18 cellular contexts compared by ENCODE assay signal in genomic region chr4:155761047-155761446, GRCh38. TPM values are rescaled to one million over a fixed set of nuclear protein-coding genes. Genes with fewer than 3 reads are reported as not detected.
A peak's percentile ranks its signal among the peaks of the same experiment; 100 is the strongest.
DNase-seq lines count a peak whose midpoint lies in the region; ATAC-seq and TF ChIP-seq lines count a peak whose summit lies in the region.
"Had no signal": no experiment of that assay in that cellular context is flagged by ENCODE, and none has a peak within 500 bp of the region (broad histone marks: within the 10 kb centered on the region; RNA-seq: fewer than 3 reads in every experiment).

No MANE protein-coding gene starts in this region.

- no peak for ATAC-seq in GM23338
- no peak for ATAC-seq in activated T-helper 17 cell treated with anti-CD3 and anti-CD28 coated beads, Interleukin-2, amount 50 U/mL, for 72 hours (replicated peaks)
- ATAC-seq in GM21360 (IDR thresholded peaks at IDR 0.05; ENCODE audit: unreplicated experiment), result no peak

- H3K79me2 ChIP-seq in GM23338 (replicated peaks; ENCODE audit: insufficient read depth) (no peaks in the 10 kb centered on the region), smooth muscle cell (ENCODE audit: low read depth) (no peaks in the 10 kb centered on the region)

- H4K20me1 ChIP-seq in GM23338 (replicated peaks; ENCODE audit: insufficient read depth) (no peaks in the 10 kb centered on the region), smooth muscle cell (ENCODE audit: low read depth) (no peaks in the 10 kb centered on the region)

- H3K27ac Mint-ChIP-seq in GM23338 (no peak overlapping the region), mesothelial cell of epicardium (no peak overlapping the region)
- H3K27ac Mint-ChIP-seq in activated T-helper 17 cell treated with anti-CD3 and anti-CD28 coated beads, Interleukin-2, amount 50 U/mL, for 72 hours, result no peak overlapping the region
- H3K27ac Mint-ChIP-seq: CD4-positive, alpha-beta memory T cell; H9; IgD-negative memory B cell had no signal

- no peaks in the 10 kb centered on the region; the same call in 2 of the 3 replicates for H3K9me3 Mint-ChIP-seq in GM23338
- H3K9me3 Mint-ChIP-seq in activated T-helper 17 cell treated with anti-CD3 and anti-CD28 coated beads, Interleukin-2, amount 50 U/mL, for 72 hours, result peaks cover 4% of the 10 kb centered on the region
- no peaks in the 10 kb centered on the region for H3K9me3 Mint-ChIP-seq in mesothelial cell of epicardium
- H3K9me3 Mint-ChIP-seq: H9 had no signal

- WGBS in smooth muscle cell (ENCODE audit: low lambda C conversion rate), result 97% methylated on average over 3 of the region's 3 CpGs

- H3K27ac ChIP-seq in GM23338 (ENCODE audit: low read depth) (no peak overlapping the region), smooth muscle cell (ENCODE audit: low read depth) (no peak overlapping the region)
- H3K27ac ChIP-seq: SJCRH30 had no signal

- no peaks in the 10 kb centered on the region for H3K9me3 ChIP-seq in smooth muscle cell (replicated peaks; ENCODE audit: low read depth)
- H3K9me3 ChIP-seq: BE2C, SJCRH30 had no signal

- peak overlapping the region; percentile 28; the same call in 1 of the 3 replicates for H3K4me3 Mint-ChIP-seq in GM23338
- H3K4me3 Mint-ChIP-seq in activated T-helper 17 cell treated with anti-CD3 and anti-CD28 coated beads, Interleukin-2, amount 50 U/mL, for 72 hours, result peak overlapping the region; percentile 36
- H3K4me3 Mint-ChIP-seq in mesothelial cell of epicardium, result peak overlapping the region; percentile 58

- no peak for DNase-seq in GM23338 (ENCODE audit: low spot score)
- DNase-seq in mesothelial cell of epicardium (ENCODE audit: low spot score in 2 of 2, unreplicated experiment in 2 of 2), result no peak
- no peak for DNase-seq in smooth muscle cell (lab: John Stamatoyannopoulos, UW; ENCODE audit: unreplicated experiment)
- no peak for DNase-seq in stimulated activated CD4-positive, alpha-beta T cell treated with anti-CD3 and anti-CD28 coated beads, Interleukin-1b, Interleukin-23, amount 100 ng/mL, for 48 hours
- DNase-seq in NCI-H774 (lab: John Stamatoyannopoulos, UW), result no peak
- DNase-seq: BE2C; CD4-positive, alpha-beta memory T cell; H9; NCI-H1436 treated with DMSO at 0.1 percent for 48 hours; NCI-H2081 treated with DMSO at 0.1 percent for 48 hours; NCI-H2227 treated with DMSO at 0.1 percent for 48 hours; NCI-H526; RPMI8226; SJCRH30 had no signal

- H3K9ac ChIP-seq in smooth muscle cell (ENCODE audit: low read depth), result no peak overlapping the region

- no peaks in the 10 kb centered on the region for H3K36me3 Mint-ChIP-seq in GM23338 (ENCODE audit: low read depth)
- H3K36me3 Mint-ChIP-seq in activated T-helper 17 cell treated with anti-CD3 and anti-CD28 coated beads, Interleukin-2, amount 50 U/mL, for 72 hours (ENCODE audit: low read depth), result no peaks in the 10 kb centered on the region
- peaks cover 3% of the 10 kb centered on the region for H3K36me3 Mint-ChIP-seq in mesothelial cell of epicardium
- H3K36me3 Mint-ChIP-seq: CD4-positive, alpha-beta memory T cell had no signal

- H3K4me3 ChIP-seq in GM23338, result no peak overlapping the region
- H3K4me3 ChIP-seq in smooth muscle cell, result peak overlapping the region; percentile 69
- H3K4me3 ChIP-seq: SJCRH30 had no signal

- 0 out of 2 replicates have a peak, but pooled peaks cover 4% of the 10 kb centered on the region for H3K4me1 ChIP-seq in GM23338 (ENCODE audit: insufficient read depth)
- peaks cover 13% of the 10 kb centered on the region for H3K4me1 ChIP-seq in smooth muscle cell (ENCODE audit: low read depth)
- H3K4me1 ChIP-seq: BE2C, SJCRH30 had no signal

- TF ChIP-seq CTCF in GM23338 (conservative IDR thresholded peaks at IDR 0.05; ENCODE audit: low read depth in 2 of 2), result no peak
- no peak for TF ChIP-seq CTCF in mesothelial cell of epicardium (IDR thresholded peaks at IDR 0.05; ENCODE audit: unreplicated experiment)
- no peak for TF ChIP-seq CTCF in smooth muscle cell (IDR thresholded peaks at IDR 0.05; ENCODE audit: borderline replicate concordance, insufficient read depth, poor library complexity, severe bottlenecking)

- no peak overlapping the region for H3K4me2 ChIP-seq in GM23338
- H3K4me2 ChIP-seq in smooth muscle cell, result no peak overlapping the region

- H2AFZ ChIP-seq in GM23338 (no peak overlapping the region), smooth muscle cell (ENCODE audit: low read depth) (no peak overlapping the region)

- H3F3A ChIP-seq in GM23338 (replicated peaks; ENCODE audit: low read depth), result no peaks in the 10 kb centered on the region
- H3F3A ChIP-seq in smooth muscle cell (ENCODE audit: low read depth), result peaks cover 11% of the 10 kb centered on the region

- peaks cover 31% of the 10 kb centered on the region for H3K27me3 ChIP-seq in GM23338 (ENCODE audit: insufficient read depth)
- no peaks in the 10 kb centered on the region for H3K27me3 ChIP-seq in smooth muscle cell (ENCODE audit: low read depth)
- H3K27me3 ChIP-seq: BE2C, SJCRH30 had no signal

- H3K36me3 ChIP-seq in GM23338 (ENCODE audit: insufficient read depth), result no peaks in the 10 kb centered on the region
- H3K36me3 ChIP-seq in smooth muscle cell (ENCODE audit: low read depth), result no peaks in the 10 kb centered on the region
- H3K36me3 ChIP-seq: BE2C, SJCRH30 had no signal

- no peaks in the 10 kb centered on the region; the same call in 1 of the 2 replicates for H3K9me2 ChIP-seq in GM23338 (ENCODE audit: insufficient read depth)

- H3K27me3 Mint-ChIP-seq in GM23338 (ENCODE audit: insufficient read depth, low read depth, poor library complexity) (peaks cover 9% of the 10 kb centered on the region), mesothelial cell of epicardium (ENCODE audit: low read depth) (no peaks in the 10 kb centered on the region)
- H3K27me3 Mint-ChIP-seq in activated T-helper 17 cell treated with anti-CD3 and anti-CD28 coated beads, Interleukin-2, amount 50 U/mL, for 72 hours, result peaks cover 30% of the 10 kb centered on the region

- H3K4me1 Mint-ChIP-seq in GM23338 (peaks cover 9% of the 10 kb centered on the region), mesothelial cell of epicardium (peaks cover 31% of the 10 kb centered on the region)
- H3K4me1 Mint-ChIP-seq in activated T-helper 17 cell treated with anti-CD3 and anti-CD28 coated beads, Interleukin-2, amount 50 U/mL, for 72 hours, result no peaks in the 10 kb centered on the region

RNA-seq across cellular contexts. Expression of gene GUCY1B1, which starts 2.2 kb away (rescaled TPM):
- total RNA-seq in GM23338 (2014; rRNA removed; shearing (Covaris generic)), result 4.3 TPM in 2 replicates
- polyA plus RNA-seq in GM23338 (2016; fragmentation: Nextera tagmentation; extraction: Ambion mirVana) (2.3 and 2.6 TPM in 2 replicates), smooth muscle cell (16.3 and 26.7 TPM in 2 replicates)
- total RNA-seq in activated T-helper 17 cell treated with anti-CD3 and anti-CD28 coated beads, Interleukin-2, amount 50 U/mL, for 72 hours, result under 1 TPM in 1 of 2 donors, not detected in 1; 0.11 TPM
- total RNA-seq in mesothelial cell of epicardium (17.1 to 18.6 TPM (median 17.4 TPM) in 3 replicates), smooth muscle cell (32.2 and 35.4 TPM in 2 replicates)
- total RNA-seq: CD4-positive, alpha-beta memory T cell; OCI-LY7 had no signal
- polyA plus RNA-seq: CD4-positive, alpha-beta memory T cell had no signal
